Comparison of ENCODE assay signal across 1 cellular context in the genomic region with DNA sequence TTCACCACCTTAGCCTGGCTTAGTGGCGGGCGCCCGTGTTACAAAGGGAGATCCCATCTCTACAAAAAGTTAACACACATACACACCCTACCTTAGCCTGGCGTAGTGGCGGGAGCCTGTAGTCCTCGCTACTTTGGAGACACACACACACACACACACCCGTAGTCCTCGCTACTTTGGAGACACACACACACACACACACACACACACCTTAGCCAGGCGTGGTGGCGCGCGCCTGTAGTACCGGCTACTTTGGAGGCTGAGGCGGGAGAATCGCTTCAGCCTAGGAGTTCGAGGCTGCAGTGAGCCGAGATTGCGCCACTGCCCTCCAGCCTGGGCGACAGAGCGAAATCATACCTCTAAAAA.
TF ChIP-seq lines count a peak whose summit lies in the region.

No MANE protein-coding gene starts in this region.

TF ChIP-seq in GM12878, 131 proteins besides CTCF, POLR2A, EP300 and RAD21:
- TF ChIP-seq RAD51 (IDR thresholded peaks at IDR 0.05) (no peak), ZNF384 (IDR thresholded peaks at IDR 0.05; ENCODE audit: borderline replicate concordance, low read depth, low read length) (no peak), HDGF (IDR thresholded peaks at IDR 0.05) (peak; percentile 57; the same call in 1 of the 2 replicates), NBN (IDR thresholded peaks at IDR 0.05) (0 out of 2 replicates have a peak, but pooled peaks have one; percentile 58), DPF2 (IDR thresholded peaks at IDR 0.05) (no peak), MXI1 (IDR thresholded peaks at IDR 0.05; ENCODE audit: low read depth, low read length) (0 out of 2 replicates have a peak, but pooled peaks have one; percentile 8)
- TF ChIP-seq, protein P1, sequence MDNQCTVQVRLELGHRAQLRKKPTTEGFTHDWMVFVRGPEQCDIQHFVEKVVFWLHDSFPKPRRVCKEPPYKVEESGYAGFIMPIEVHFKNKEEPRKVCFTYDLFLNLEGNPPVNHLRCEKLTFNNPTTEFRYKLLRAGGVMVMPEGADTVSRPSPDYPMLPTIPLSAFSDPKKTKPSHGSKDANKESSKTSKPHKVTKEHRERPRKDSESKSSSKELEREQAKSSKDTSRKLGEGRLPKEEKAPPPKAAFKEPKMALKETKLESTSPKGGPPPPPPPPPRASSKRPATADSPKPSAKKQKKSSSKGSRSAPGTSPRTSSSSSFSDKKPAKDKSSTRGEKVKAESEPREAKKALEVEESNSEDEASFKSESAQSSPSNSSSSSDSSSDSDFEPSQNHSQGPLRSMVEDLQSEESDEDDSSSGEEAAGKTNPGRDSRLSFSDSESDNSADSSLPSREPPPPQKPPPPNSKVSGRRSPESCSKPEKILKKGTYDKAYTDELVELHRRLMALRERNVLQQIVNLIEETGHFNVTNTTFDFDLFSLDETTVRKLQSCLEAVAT (IDR thresholded peaks at IDR 0.05): 0 out of 2 replicates have a peak, but pooled peaks have one; percentile 24
